In the genomic region with DNA sequence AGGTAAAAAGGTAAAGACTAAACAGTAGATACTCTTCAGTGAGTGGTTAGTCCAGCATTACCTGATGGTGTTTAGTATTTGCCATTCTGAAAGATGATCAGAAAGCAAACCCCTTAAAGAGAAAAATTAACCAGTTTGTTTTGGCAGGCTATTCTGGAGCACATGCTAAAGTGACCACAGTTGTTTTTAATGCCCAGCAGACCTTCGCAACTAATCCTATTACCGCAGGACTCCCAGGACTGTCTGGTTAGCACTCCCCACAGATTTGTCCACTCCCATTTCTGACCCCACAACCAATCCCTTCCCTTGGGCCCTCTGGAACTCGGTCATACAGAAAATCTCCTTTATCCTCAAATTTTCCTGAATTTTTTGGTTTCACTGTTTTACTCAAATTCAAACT, we compare ENCODE assay signal across 13 cellular contexts.
DNase-seq lines count a peak whose midpoint lies in the region; ATAC-seq and TF ChIP-seq lines count a peak whose summit lies in the region.
"Had no signal": no experiment of that assay in that cellular context is flagged by ENCODE, and none has a peak within 500 bp of the region (broad histone marks: within the 10 kb centered on the region; RNA-seq: fewer than 3 reads in every experiment).

No MANE protein-coding gene starts in this region.

- intact Hi-C loops in CD8-positive, alpha-beta T cell (cut with DNase I, micrococcal nuclease), result no loop called here
- intact Hi-C loops in activated CD8-positive, alpha-beta T cell treated with anti-CD3 and anti-CD28 coated beads for 36 hours (cut with micrococcal nuclease), result no loop called here

- ATAC-seq in CD8-positive, alpha-beta T cell, result no peak
- ATAC-seq in activated CD8-positive, alpha-beta T cell treated with anti-CD3 and anti-CD28 coated beads for 36 hours, result no peak
- ATAC-seq: activated CD8-positive, alpha-beta memory T cell treated with anti-CD3 and anti-CD28 coated beads, Interleukin-2, amount 10 ng/mL, durations not matched to agents 7 days and 5 days; HepG2 had no signal

- no peak overlapping the region for H3K4me3 Mint-ChIP-seq in CD8-positive, alpha-beta T cell
- H3K4me3 Mint-ChIP-seq in activated CD8-positive, alpha-beta T cell treated with anti-CD3 and anti-CD28 coated beads for 36 hours, result no peak overlapping the region
- H3K4me3 Mint-ChIP-seq: activated CD8-positive, alpha-beta memory T cell treated with anti-CD3 and anti-CD28 coated beads, Interleukin-2, amount 10 ng/mL, durations not matched to agents 7 days and 5 days had no signal

- H3K27ac ChIP-seq in ACC112 (ENCODE audit: low read depth, low read length) (peak overlapping the region; percentile 54), fibroblast of lung (ENCODE audit: insufficient read depth, low read length) (peak overlapping the region; percentile 31), RWPE1 (no peak overlapping the region)
- H3K27ac ChIP-seq in CD8-positive, alpha-beta T cell (ENCODE audit: low read depth, low read length), result no peak overlapping the region

- no peak overlapping the region for H3K4me2 ChIP-seq in fibroblast of lung (ENCODE audit: extremely low read depth, insufficient read depth, low read length)

- H3K4me1 Mint-ChIP-seq in CD8-positive, alpha-beta T cell (ENCODE audit: low read depth), result no peaks in the 10 kb centered on the region
- peaks cover 4% of the 10 kb centered on the region for H3K4me1 Mint-ChIP-seq in activated CD8-positive, alpha-beta T cell treated with anti-CD3 and anti-CD28 coated beads for 36 hours (ENCODE audit: low read depth)
- H3K4me1 Mint-ChIP-seq: activated CD8-positive, alpha-beta memory T cell treated with anti-CD3 and anti-CD28 coated beads, Interleukin-2, amount 10 ng/mL, durations not matched to agents 7 days and 5 days had no signal

- no peak overlapping the region for H3K9ac ChIP-seq in fibroblast of lung (ENCODE audit: insufficient read depth, low read length)

- H3K27me3 ChIP-seq in ACC112 (ENCODE audit: insufficient read depth, low read length) (no peaks in the 10 kb centered on the region), fibroblast of lung (ENCODE audit: control insufficient read depth, insufficient read depth, low read length) (no peaks in the 10 kb centered on the region)
- H3K27me3 ChIP-seq in CD8-positive, alpha-beta T cell (ENCODE audit: insufficient read depth, low read length), result no peaks in the 10 kb centered on the region

- H3K79me2 ChIP-seq in ACC112 (ENCODE audit: control insufficient read depth, insufficient read depth, low read length, unreplicated experiment), result no peaks in the 10 kb centered on the region
- H3K79me2 ChIP-seq in fibroblast of lung (ENCODE audit: control insufficient read depth, insufficient read depth, low read length), result no peaks in the 10 kb centered on the region

- H3K9me3 Mint-ChIP-seq in CD8-positive, alpha-beta T cell, result no peaks in the 10 kb centered on the region
- peaks cover 1% of the 10 kb centered on the region for H3K9me3 Mint-ChIP-seq in activated CD8-positive, alpha-beta T cell treated with anti-CD3 and anti-CD28 coated beads for 36 hours

- H3K36me3 ChIP-seq in ACC112 (ENCODE audit: insufficient read depth, low read length) (no peaks in the 10 kb centered on the region), fibroblast of lung (ENCODE audit: control insufficient read depth, insufficient read depth, low read length) (no peaks in the 10 kb centered on the region)
- no peaks in the 10 kb centered on the region for H3K36me3 ChIP-seq in CD8-positive, alpha-beta T cell (ENCODE audit: insufficient read depth, low read length)
- H3K36me3 ChIP-seq: prostate gland had no signal

- POLR2A ChIA-PET in CD8-positive, alpha-beta T cell (lab: Charles Lee), result no interaction called here
- POLR2A ChIA-PET in RWPE1 (lab: Yijun Ruan, JAX; ENCODE audit: low non-redundant PET), result no interaction called here
- POLR2A ChIA-PET in activated CD8-positive, alpha-beta T cell treated with anti-CD3 and anti-CD28 coated beads for 36 hours (lab: Charles Lee), result interaction anchor here (0.6 kb wide), 1 partner anchor 111 kb away, joined by 3 read pairs; no protein-coding TSS in a partner anchor

- H4K20me1 ChIP-seq in fibroblast of lung (ENCODE audit: control insufficient read depth, extremely low read depth, insufficient read depth, low read length), result no peaks in the 10 kb centered on the region

- H3K27ac Mint-ChIP-seq in CD8-positive, alpha-beta T cell, result no peak overlapping the region
- no peak overlapping the region for H3K27ac Mint-ChIP-seq in activated CD8-positive, alpha-beta T cell treated with anti-CD3 and anti-CD28 coated beads for 36 hours
- H3K27ac Mint-ChIP-seq: activated CD8-positive, alpha-beta memory T cell treated with anti-CD3 and anti-CD28 coated beads, Interleukin-2, amount 10 ng/mL, durations not matched to agents 7 days and 5 days had no signal

- H2AFZ ChIP-seq in ACC112 (ENCODE audit: low read length, unreplicated experiment) (peak overlapping the region; percentile 71), fibroblast of lung (ENCODE audit: low read length) (no peak overlapping the region)

- CTCF ChIA-PET in CD8-positive, alpha-beta T cell (lab: Charles Lee), result no interaction called here
- CTCF ChIA-PET in RWPE1 (lab: Yijun Ruan, JAX), result no interaction called here
- CTCF ChIA-PET in activated CD8-positive, alpha-beta T cell treated with anti-CD3 and anti-CD28 coated beads for 36 hours (lab: Charles Lee), result no interaction called here

- DNase-seq in NCI-H82 (lab: John Stamatoyannopoulos, UW), result peak; percentile 53
- peak; percentile 18 to 74 for DNase-seq in fibroblast of lung (ENCODE audit: low read depth in 2 of 2)
- peak; percentile 91 for DNase-seq in myocyte (ENCODE audit: low read depth)
- no peak for DNase-seq in CD8-positive, alpha-beta T cell
- no peak for DNase-seq in RWPE1 (ENCODE audit: low spot score)
- DNase-seq in activated CD8-positive, alpha-beta T cell treated with anti-CD3 and anti-CD28 coated beads for 36 hours, result no peak
- DNase-seq in SW480 (ENCODE audit: low spot score), result no peak
- DNase-seq: activated CD8-positive, alpha-beta memory T cell treated with anti-CD3 and anti-CD28 coated beads, Interleukin-2, amount 10 ng/mL, durations not matched to agents 7 days and 5 days; amygdala; DMS53 had no signal

- peak overlapping the region; percentile 39; the same call in 1 of the 2 replicates for H3K4me3 ChIP-seq in ACC112 (ENCODE audit: low read depth, low read length)
- H3K4me3 ChIP-seq in fibroblast of lung (replicated peaks in 1 of 4; ENCODE audit: control extremely low read depth in 1 of 4, insufficient read depth in 1 of 4, low read depth in 3 of 4, low read length in 4 of 4), result no peak overlapping the region
- no peak overlapping the region for H3K4me3 ChIP-seq in CD8-positive, alpha-beta T cell (ENCODE audit: low read depth, low read length)
- H3K4me3 ChIP-seq: prostate gland had no signal

- no peaks in the 10 kb centered on the region for H3K9me3 ChIP-seq in fibroblast of lung (ENCODE audit: control insufficient read depth, insufficient read depth, low read depth, low read length)
- H3K9me3 ChIP-seq in CD8-positive, alpha-beta T cell (ENCODE audit: low read length), result no peaks in the 10 kb centered on the region
- H3K9me3 ChIP-seq: prostate gland had no signal

- TF ChIP-seq CTCF in fibroblast of lung (conservative IDR thresholded peaks at IDR 0.05 in 1 of 2, IDR thresholded peaks at IDR 0.05 in 1 of 2; ENCODE audit: low read depth in 1 of 2, low read length in 2 of 2) (no peak), RWPE1 (conservative IDR thresholded peaks at IDR 0.05; ENCODE audit: low read depth) (no peak)
- no peak for TF ChIP-seq CTCF in CD8-positive, alpha-beta T cell (IDR thresholded peaks at IDR 0.05)
- TF ChIP-seq CTCF in activated CD8-positive, alpha-beta T cell treated with anti-CD3 and anti-CD28 coated beads for 36 hours (IDR thresholded peaks at IDR 0.05), result no peak

- H3K27me3 Mint-ChIP-seq in CD8-positive, alpha-beta T cell (ENCODE audit: low read depth), result no peaks in the 10 kb centered on the region
- no peaks in the 10 kb centered on the region for H3K27me3 Mint-ChIP-seq in activated CD8-positive, alpha-beta T cell treated with anti-CD3 and anti-CD28 coated beads for 36 hours
- H3K27me3 Mint-ChIP-seq: activated CD8-positive, alpha-beta memory T cell treated with anti-CD3 and anti-CD28 coated beads, Interleukin-2, amount 10 ng/mL, durations not matched to agents 7 days and 5 days had no signal

- H3K36me3 Mint-ChIP-seq in CD8-positive, alpha-beta T cell, result no peaks in the 10 kb centered on the region
- no peaks in the 10 kb centered on the region for H3K36me3 Mint-ChIP-seq in activated CD8-positive, alpha-beta T cell treated with anti-CD3 and anti-CD28 coated beads for 36 hours (ENCODE audit: low read depth)
- H3K36me3 Mint-ChIP-seq: activated CD8-positive, alpha-beta memory T cell treated with anti-CD3 and anti-CD28 coated beads, Interleukin-2, amount 10 ng/mL, durations not matched to agents 7 days and 5 days had no signal

- H3K4me1 ChIP-seq in ACC112 (ENCODE audit: control insufficient read depth, insufficient read depth, low read length, unreplicated experiment) (peaks cover 14% of the 10 kb centered on the region), fibroblast of lung (ENCODE audit: control insufficient read depth, extremely low read depth, insufficient read depth, low read length) (no peaks in the 10 kb centered on the region)
- no peaks in the 10 kb centered on the region for H3K4me1 ChIP-seq in CD8-positive, alpha-beta T cell (ENCODE audit: insufficient read depth, low read length)
- H3K4me1 ChIP-seq: prostate gland had no signal

Comparison
In these comparisons a context has a peak if more than half of its experiments do, and no peak if none do; other contexts are left out.
1. H3K27ac ChIP-seq: peak in ACC112 (single experiment) and fibroblast of lung (single experiment); none in CD8-positive, alpha-beta T cell (single experiment) and RWPE1 (single experiment).
2. DNase-seq: peak in NCI-H82 (single experiment), fibroblast of lung (2 of 2) and myocyte (single experiment); none in CD8-positive, alpha-beta T cell (0 of 7), RWPE1 (single experiment), activated CD8-positive, alpha-beta T cell treated with anti-CD3 and anti-CD28 coated beads for 36 hours (single experiment) and SW480 (single experiment).